In the genomic region with DNA sequence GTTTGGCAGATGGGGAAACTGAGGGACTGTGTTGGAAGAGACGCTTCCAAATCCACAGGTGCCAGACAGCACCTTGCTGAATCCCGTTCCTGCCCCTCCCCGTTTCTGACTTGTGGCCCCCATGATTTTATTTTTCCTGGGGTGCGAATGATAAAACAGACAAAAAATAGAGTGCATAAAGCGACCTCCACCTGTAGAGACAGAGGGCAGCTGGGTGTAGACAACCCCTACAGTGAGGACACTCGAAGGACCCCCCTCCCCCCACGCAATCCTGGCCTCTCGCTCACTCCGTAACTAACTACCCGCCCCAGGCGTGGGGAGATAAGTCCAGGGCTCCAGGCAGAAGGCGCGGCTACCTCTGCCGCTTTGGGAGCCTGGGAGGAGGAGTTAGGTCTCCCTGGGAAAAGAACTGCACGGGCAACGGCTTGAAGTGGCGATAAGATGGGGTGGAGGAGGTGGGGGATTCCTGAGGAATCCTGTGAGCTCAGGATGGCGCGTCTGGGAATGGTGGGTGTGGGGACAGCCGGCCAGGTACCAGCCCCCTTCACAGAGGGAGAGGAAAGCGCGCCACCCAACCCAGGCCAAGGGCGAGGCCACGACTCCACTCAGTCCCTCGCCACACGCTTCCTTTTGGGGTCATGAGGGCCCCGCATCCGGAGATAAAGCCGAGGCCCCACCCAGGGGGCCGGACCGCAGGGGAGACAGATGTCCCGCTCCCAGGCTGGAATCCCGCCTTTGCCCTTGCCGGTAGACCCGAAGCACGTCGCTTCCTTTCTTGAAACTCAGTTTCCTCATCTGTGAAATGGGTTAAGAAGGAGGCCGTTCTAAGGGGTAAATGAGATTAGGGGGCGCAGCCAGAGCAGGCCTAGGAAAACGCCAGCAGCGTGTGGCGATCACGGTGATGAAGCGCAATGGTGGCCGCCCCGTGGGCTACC, we compare ENCODE assay signal across 8 cellular contexts. TPM values are rescaled to one million over a fixed set of nuclear protein-coding genes. Genes with fewer than 3 reads are reported as not detected.
A peak's percentile ranks its signal among the peaks of the same experiment; 100 is the strongest.
DNase-seq lines count a peak whose midpoint lies in the region; ATAC-seq, FAIRE-seq and TF ChIP-seq lines count a peak whose summit lies in the region.

No MANE protein-coding gene starts in this region.

- H3K18ac ChIP-seq in H9 (ENCODE audit: insufficient read length, low read depth, low read length), result no peak overlapping the region

- no peak overlapping the region for H4K91ac ChIP-seq in H9 (ENCODE audit: insufficient read length, low read depth, low read length)

- no peak overlapping the region for H3K4ac ChIP-seq in H9 (ENCODE audit: low read depth, low read length)

- no CpG with 5 or more reads among the region's 46 CpGs for WGBS in H9 (ENCODE audit: extremely low coverage, insufficient read length, low lambda C conversion rate)
- 4% methylated on average over 34 of the region's 46 CpGs for WGBS in esophagus muscularis mucosa

- peaks cover 34% of the 10 kb centered on the region for H3K23me2 ChIP-seq in H9 (ENCODE audit: insufficient read length, low read depth, low read length, poor library complexity, severe bottlenecking)

- no peak overlapping the region for H3K23ac ChIP-seq in H9 (ENCODE audit: insufficient read length, low read depth, low read length)

- no peaks in the 10 kb centered on the region for H3K79me1 ChIP-seq in H9 (ENCODE audit: insufficient read depth, low read depth, low read length, poor library complexity, severe bottlenecking)

- H3K4me3 Mint-ChIP-seq in H9, result peak overlapping the region; percentile 83 to 89

- H3K9me3 ChIP-seq in H9 (ENCODE audit: control insufficient read depth, low read depth, low read length), result no peaks in the 10 kb centered on the region
- H3K9me3 ChIP-seq in esophagus muscularis mucosa, result no peaks in the 10 kb centered on the region
- no peaks in the 10 kb centered on the region for H3K9me3 ChIP-seq in muscle layer of duodenum (ENCODE audit: control insufficient read depth in 1 of 2, low read length in 2 of 2)

- no peak overlapping the region for H4K8ac ChIP-seq in H9 (replicated peaks; ENCODE audit: insufficient read length, low read depth, low read length)

- H3K14ac ChIP-seq in H9 (ENCODE audit: insufficient read depth, low read length), result no peak overlapping the region

- TF ChIP-seq POLR2A in esophagus muscularis mucosa (IDR thresholded peaks at IDR 0.05; ENCODE audit: low read depth), result no peak

- no peak for TF ChIP-seq EP300 in esophagus muscularis mucosa (IDR thresholded peaks at IDR 0.05)

- no peak for ATAC-seq in HG02642 (IDR thresholded peaks at IDR 0.05; ENCODE audit: poor library complexity, unreplicated experiment)

- H3K27me3 Mint-ChIP-seq in H9 (ENCODE audit: low read depth), result peaks cover 43% of the 10 kb centered on the region

- peak overlapping the region; percentile 93 for H3K4me2 ChIP-seq in H9 (ENCODE audit: insufficient read depth, insufficient read length, low read length)

- FAIRE-seq in urothelium cell line (lab: Jason Lieb, UNC), result no peak

- no peak overlapping the region for H2AK5ac ChIP-seq in H9 (ENCODE audit: insufficient read length, low read length)

- no peak overlapping the region for H2BK20ac ChIP-seq in H9 (ENCODE audit: low read depth, low read length, poor library complexity, severe bottlenecking)

- intact Hi-C loops in esophagus muscularis mucosa (cut with DNase I), result loop anchor here (2.0 to 5.0 kb wide), 2 partner anchors 107 to 125 kb away; a partner anchor contains a TSS

- H2BK12ac ChIP-seq in H9 (ENCODE audit: insufficient read length, low read depth, low read length), result no peak overlapping the region

- no peak overlapping the region for H3K27ac Mint-ChIP-seq in H9

- H3K36me3 ChIP-seq in esophagus muscularis mucosa (peaks cover 8 to 18% (median 15%) of the 10 kb centered on the region in 4 donors), muscle layer of duodenum (ENCODE audit: control insufficient read depth in 1 of 2, insufficient read depth in 2 of 2, low read length in 2 of 2) (peaks cover 0 to 13% of the 10 kb centered on the region in 2 donors)

- H3K56ac ChIP-seq in H9 (ENCODE audit: insufficient read length, low read depth, low read length), result no peak overlapping the region

- H4K5ac ChIP-seq in H9 (ENCODE audit: insufficient read length, low read depth, low read length), result no peak overlapping the region

- H3T11ph ChIP-seq in H9 (ENCODE audit: low read length), result no peak overlapping the region

- no peaks in the 10 kb centered on the region for H4K20me1 ChIP-seq in H9 (ENCODE audit: control insufficient read depth, insufficient read depth, insufficient read length)

- H2AFZ ChIP-seq in H9 (ENCODE audit: low read length), result no peak overlapping the region

- H3K9ac ChIP-seq in H9 (ENCODE audit: extremely low read depth, insufficient read length, low read length), result no peak overlapping the region

- peaks cover 0 to 6% (median 5%) of the 10 kb centered on the region in 3 experiments; a peak in 3 of 7 replicates for H3K36me3 Mint-ChIP-seq in H9 (ENCODE audit: insufficient read depth in 1 of 3, low read depth in 3 of 3)

- H3K4me1 ChIP-seq in H9 (ENCODE audit: insufficient read depth, low read length) (no peaks in the 10 kb centered on the region; the same call in 1 of the 2 replicates), esophagus muscularis mucosa (peaks cover 32 to 58% (median 54%) of the 10 kb centered on the region in 4 donors), muscle layer of duodenum (ENCODE audit: control insufficient read depth in 1 of 2, insufficient read depth in 2 of 2, low read length in 2 of 2) (peaks cover 9 to 31% of the 10 kb centered on the region in 2 donors)

- no peaks in the 10 kb centered on the region for H3K9me3 Mint-ChIP-seq in H9

- H3K27me3 ChIP-seq in H9 (ENCODE audit: insufficient read depth, low read length) (peaks cover 20% of the 10 kb centered on the region), esophagus muscularis mucosa (no peaks in the 10 kb centered on the region), muscle layer of duodenum (ENCODE audit: low read depth, low read length) (no peaks in the 10 kb centered on the region)

- H2BK120ac ChIP-seq in H9 (ENCODE audit: low read depth, low read length, poor library complexity, severe bottlenecking), result no peak overlapping the region

- H3K4me3 ChIP-seq in esophagus muscularis mucosa, result peak overlapping the region; percentile 88 to 96 (median 93)
- H3K4me3 ChIP-seq in muscle layer of duodenum (ENCODE audit: low read depth in 1 of 2, low read length in 2 of 2), result peak overlapping the region; percentile 82 to 88

- H3K27ac ChIP-seq in H9 (ENCODE audit: insufficient read length, low read depth, low read length) (no peak overlapping the region), esophagus muscularis mucosa (replicated peaks in 1 of 4) (peak overlapping the region; percentile 98 to 100 (median 100)), muscle layer of duodenum (ENCODE audit: low read length) (peak overlapping the region; percentile 93)

- no peaks in the 10 kb centered on the region for H3K79me2 ChIP-seq in H9 (ENCODE audit: insufficient read depth, low read length)

- peak; percentile 82 for DNase-seq in GDM1 (lab: John Stamatoyannopoulos, UW)
- DNase-seq in H9, result peak; percentile 66
- peak; percentile 28 for DNase-seq in NCI-H345 treated with DMSO at 0.1 percent for 48 hours (lab: John Stamatoyannopoulos, UW; ENCODE audit: unreplicated experiment)
- peak in 2 of 3 experiments; percentile 36 to 41 for DNase-seq in activated CD8-positive, alpha-beta memory T cell treated with anti-CD3 and anti-CD28 coated beads for 48 hours (ENCODE audit: low read depth in 2 of 3, low spot score in 2 of 3)
- DNase-seq in esophagus muscularis mucosa (ENCODE audit: extremely low spot score), result no peak
- DNase-seq in urothelium cell line (ENCODE audit: low spot score), result peak; percentile 45

- peaks cover 26 to 45% of the 10 kb centered on the region in 2 experiments for H3K4me1 Mint-ChIP-seq in H9

- TF ChIP-seq CTCF in H9 (conservative IDR thresholded peaks at IDR 0.05) (no peak), esophagus muscularis mucosa (IDR thresholded peaks at IDR 0.05) (no peak)

- no peak overlapping the region for H2BK15ac ChIP-seq in H9 (ENCODE audit: low read depth, low read length)

- no peak overlapping the region for H2BK5ac ChIP-seq in H9 (ENCODE audit: insufficient read length, low read length)

RNA-seq across cellular contexts. Expression of a gene that starts 1.9 kb away (rescaled TPM):
- total RNA-seq in H9 (2021) (52.3 and 56.6 TPM in 2 replicates), esophagus muscularis mucosa (100 to 1,000 TPM; 121 to 176 (median 137) TPM)

RNA-seq across cellular contexts. Expression of a gene that starts 15.7 kb away (rescaled TPM):
- total RNA-seq in H9 (2021) (0.04 and 0.11 TPM in 2 replicates), esophagus muscularis mucosa (10 to 100 TPM in 2 of 4 donors, 1 to 10 TPM in 2; 5.6 to 38.1 (median 20.7) TPM)

RNA-seq across cellular contexts. Expression of a gene that starts 21.2 kb away (rescaled TPM):
- 4.0 and 4.2 TPM in 2 replicates for total RNA-seq in H9 (2021)
- under 1 TPM in 1 of 4 donors, not detected in 3; 0.86 TPM for total RNA-seq in esophagus muscularis mucosa

RNA-seq across cellular contexts. Expression of a gene that starts 41.1 kb away (rescaled TPM):
- total RNA-seq in H9 (2021) (not detected in 2 replicates), esophagus muscularis mucosa (not detected)
